8 cellular contexts compared by ENCODE assay signal in the genomic region with DNA sequence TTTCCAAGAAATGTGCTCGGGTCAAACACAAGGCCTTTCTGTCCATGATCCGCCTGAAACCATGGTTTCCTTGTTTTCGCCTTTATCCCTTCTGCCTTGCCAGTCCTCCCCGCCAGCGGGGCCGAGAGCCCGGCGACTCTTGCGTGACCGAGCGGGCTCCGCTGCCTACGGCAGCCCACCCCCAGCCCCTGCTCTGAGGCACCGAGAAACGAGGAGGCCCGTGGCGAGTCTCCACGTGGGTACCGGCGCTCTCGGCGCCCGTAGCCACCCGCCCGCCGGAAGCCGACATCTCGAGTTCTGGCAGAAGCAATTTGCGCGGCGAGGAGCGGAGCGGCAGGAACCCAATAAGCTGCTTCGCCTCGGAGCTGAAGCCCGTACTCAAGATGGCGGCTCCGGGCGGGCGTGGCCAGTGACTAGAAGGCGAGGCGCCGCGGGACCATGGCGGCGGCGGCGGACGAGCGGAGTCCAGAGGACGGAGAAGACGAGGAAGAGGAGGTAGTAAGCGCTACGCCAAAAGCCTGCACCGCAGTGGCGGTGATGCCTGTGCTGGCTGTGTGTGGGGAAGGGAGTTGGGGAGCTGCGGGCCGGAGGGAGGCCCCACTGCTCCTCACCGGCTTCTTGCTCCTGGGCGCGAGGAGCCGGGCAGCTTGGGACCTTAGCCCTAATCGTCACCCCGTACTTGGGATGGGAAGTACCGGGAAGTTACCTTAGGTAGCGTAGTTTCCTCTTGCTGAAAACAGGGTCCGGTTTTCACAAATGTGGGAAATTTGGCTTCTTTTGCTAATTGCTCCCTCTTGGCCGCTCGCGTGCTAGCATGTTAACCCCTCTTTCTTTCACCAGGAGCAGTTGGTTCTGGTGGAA. TPM values are rescaled to one million over a fixed set of nuclear protein-coding genes. Genes with fewer than 3 reads are reported as not detected.
DNase-seq lines count a peak whose midpoint lies in the region; ATAC-seq and TF ChIP-seq lines count a peak whose summit lies in the region.

GTF3C6 (plus strand) TSS at position 375 of the 861 bp plus-strand sequence; CDS start at position 439, 64 bp downstream.

- TF ChIP-seq EP300 in upper lobe of left lung (IDR thresholded peaks at IDR 0.05): no peak

- TF ChIP-seq POLR2A in upper lobe of left lung (IDR thresholded peaks at IDR 0.05): peak in 3 of 4 donors; percentile 77 to 90 (median 79)

- TF ChIP-seq CTCF in upper lobe of left lung (IDR thresholded peaks at IDR 0.05): peak in 1 of 6 experiments; percentile 14

- peaks cover 4% of the 10 kb centered on the region for H3K36me3 Mint-ChIP-seq in T-helper 17 cell (ENCODE audit: low read depth)

- intact Hi-C loops in left cardiac atrium (cut with DNase I) (loop anchor here in 1 of 2 donors (10.0 kb wide), 2 partner anchors 84 to 144 kb away; partner anchors contain the start of genes AMD1 and CDK19), posterior vena cava (cut with DNase I) (loop anchor here in 1 of 2 donors (10.0 kb wide), 2 partner anchors 144 to 434 kb away; partner anchors contain the start of gene CDK19)

- H3K4me1 ChIP-seq in upper lobe of left lung: peaks cover 7 to 21% (median 16%) of the 10 kb centered on the region in 4 donors

- H3K36me3 ChIP-seq in upper lobe of left lung: peaks cover 0 to 31% (median 27%) of the 10 kb centered on the region in 4 donors

- DNase-seq in NCI-H1694 (lab: John Stamatoyannopoulos, UW) (peak; percentile 73), T-helper 17 cell (peak; percentile 88 to 91 (median 89)), amygdala (lab: John Stamatoyannopoulos, UW) (peak; percentile 38 to 96 (median 89)), left cardiac atrium (peak; percentile 97), posterior vena cava (ENCODE audit: low spot score) (peak; percentile 98), upper lobe of left lung (peak; percentile 97 to 98)

- H3K4me1 Mint-ChIP-seq in T-helper 17 cell: peaks cover 11% of the 10 kb centered on the region

- peaks cover 3% of the 10 kb centered on the region for H3K27me3 Mint-ChIP-seq in T-helper 17 cell

- peak within 1 kb of the TSS; percentile 96 for H3K27ac Mint-ChIP-seq in T-helper 17 cell

- peak; percentile 98 for ATAC-seq in GM18498 (IDR thresholded peaks at IDR 0.05; ENCODE audit: unreplicated experiment)
- peak; percentile 98 for ATAC-seq in HG02884 (IDR thresholded peaks at IDR 0.05; ENCODE audit: unreplicated experiment)
- ATAC-seq in T-helper 17 cell: peak; percentile 99
- ATAC-seq in left cardiac atrium: peak; percentile 99 to 100
- peak; percentile 98 to 100 for ATAC-seq in upper lobe of left lung (ENCODE audit: low FRiP score in 2 of 2)

- H3K27ac ChIP-seq in upper lobe of left lung: peak within 1 kb of the TSS; percentile 87 to 93 (median 91)

- H3K9me3 ChIP-seq in T-helper 17 cell (ENCODE audit: control insufficient read depth, low read length, poor library complexity, severe bottlenecking) (no peaks in the 10 kb centered on the region), upper lobe of left lung (no peaks in the 10 kb centered on the region)

- peak within 1 kb of the TSS; percentile 48 to 85 (median 78) for H3K4me3 ChIP-seq in upper lobe of left lung

- H3K4me3 Mint-ChIP-seq in T-helper 17 cell: peak within 1 kb of the TSS; percentile 97

- WGBS in upper lobe of left lung, 2 donors: 1 to 2% methylated on average over 39 to 59 of the region's 70 CpGs

- H3K27me3 ChIP-seq in upper lobe of left lung: no peaks in the 10 kb centered on the region

RNA-seq across cellular contexts. Expression of gene GTF3C6, which starts in this region (rescaled TPM):
- total RNA-seq in T-helper 17 cell: 10 to 100 TPM; 28.1 to 36.8 TPM
- 10 to 100 TPM; 80.5 to 86.5 TPM for total RNA-seq in left cardiac atrium
- total RNA-seq in posterior vena cava: 10 to 100 TPM; 56.6 to 63.8 TPM
- 10 to 100 TPM; 16.0 to 55.2 (median 41.8) TPM for total RNA-seq in upper lobe of left lung

Comparison
In these comparisons a context has a peak if more than half of its experiments do, and no peak if none do; other contexts are left out.
1. Peak in every context shown above with its lines: DNase-seq, ATAC-seq, H3K4me3 ChIP-seq and H3K27ac ChIP-seq.